In the genomic region with DNA sequence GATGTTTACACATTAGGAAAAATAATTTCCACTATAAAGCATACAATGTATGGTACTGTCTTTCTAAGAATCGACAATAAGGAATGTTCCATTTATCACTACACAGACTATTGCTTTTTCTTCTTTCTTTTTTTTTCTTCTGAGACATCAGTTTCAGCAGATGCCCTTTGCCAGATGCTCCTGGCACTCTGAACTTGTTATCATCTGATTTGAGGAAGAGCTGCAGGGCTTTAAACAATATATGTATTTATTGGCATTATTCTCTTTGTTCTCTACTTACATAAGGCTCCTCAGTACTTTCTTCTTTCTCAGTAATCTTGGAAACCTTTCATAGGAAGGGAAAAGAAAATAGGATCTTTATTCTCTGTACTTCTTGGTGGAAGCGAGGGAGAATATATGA, we compare ENCODE assay signal across 22 cellular contexts. TPM values are rescaled to one million over a fixed set of nuclear protein-coding genes. Genes with fewer than 3 reads are reported as not detected.
DNase-seq lines count a peak whose midpoint lies in the region; ATAC-seq and TF ChIP-seq lines count a peak whose summit lies in the region.
"Had no signal": no experiment of that assay in that cellular context is flagged by ENCODE, and none has a peak within 500 bp of the region (broad histone marks: within the 10 kb centered on the region; RNA-seq: fewer than 3 reads in every experiment).

No MANE protein-coding gene starts in this region.

- H2AK5ac ChIP-seq in mesenchymal stem cell (ENCODE audit: low read length, severe bottlenecking): no peak overlapping the region

- peaks cover 32% of the 10 kb centered on the region for H3K4me1 Mint-ChIP-seq in endodermal cell

- no peaks in the 10 kb centered on the region for H3K9me3 Mint-ChIP-seq in endodermal cell
- H3K9me3 Mint-ChIP-seq: CD4-positive, alpha-beta T cell; CD8-positive, alpha-beta T cell had no signal

- no peak overlapping the region for H3K14ac ChIP-seq in mesenchymal stem cell (ENCODE audit: low read length in 2 of 2)

- H4K20me1 ChIP-seq in BLaER1: no peaks in the 10 kb centered on the region

- no peak overlapping the region for H2BK15ac ChIP-seq in mesenchymal stem cell (ENCODE audit: low read depth, poor library complexity, severe bottlenecking)

- no peak overlapping the region for H2BK5ac ChIP-seq in mesenchymal stem cell (ENCODE audit: low read depth, low read length, poor library complexity, severe bottlenecking)

- no peak overlapping the region for H3K23ac ChIP-seq in mesenchymal stem cell (ENCODE audit: low read length in 2 of 2)

- no peak for ATAC-seq in HG03045 (IDR thresholded peaks at IDR 0.05; ENCODE audit: unreplicated experiment)
- ATAC-seq: A549; CD8-positive, alpha-beta T cell; GM12878 had no signal

- H3K4me2 ChIP-seq in BLaER1 (peak overlapping the region; percentile 65), mesenchymal stem cell (ENCODE audit: low read length, poor library complexity, severe bottlenecking) (no peak overlapping the region)
- H3K4me2 ChIP-seq: A549 had no signal

- H3K4me3 ChIP-seq in BLaER1 (no peak overlapping the region), endodermal cell (ENCODE audit: low read length) (peak overlapping the region; percentile 7), mesenchymal stem cell (ENCODE audit: insufficient read depth in 1 of 2, low read depth in 1 of 2, low read length in 2 of 2) (no peak overlapping the region)
- H3K4me3 ChIP-seq: A549, GM12878 had no signal

- no peak overlapping the region for H2BK12ac ChIP-seq in mesenchymal stem cell (ENCODE audit: low read length in 2 of 2)

- H4K91ac ChIP-seq in mesenchymal stem cell (ENCODE audit: low read length): no peak overlapping the region

- H3K27me3 ChIP-seq in BLaER1 (no peaks in the 10 kb centered on the region), endodermal cell (ENCODE audit: control insufficient read depth, insufficient read depth, low read length, poor library complexity, severe bottlenecking) (no peaks in the 10 kb centered on the region), mesenchymal stem cell (ENCODE audit: control insufficient read depth in 1 of 2, insufficient read depth in 1 of 2, low read length in 2 of 2) (no peaks in the 10 kb centered on the region)

- H3K9ac ChIP-seq in BLaER1 (no peak overlapping the region), endodermal cell (ENCODE audit: extremely low read depth, low read length, poor library complexity, severe bottlenecking) (no peak overlapping the region), mesenchymal stem cell (ENCODE audit: low read length) (no peak overlapping the region)

- WGBS in endodermal cell (ENCODE audit: insufficient coverage in 1 of 2, insufficient read length in 1 of 2), 2 experiments: 95% methylated on average over 2 of the region's 2 CpGs; no CpG with 5 or more reads in 1 of the 2 experiments
- WGBS in mesenchymal stem cell: 93% methylated on average over 1 of the region's 2 CpGs

- peak; percentile 49 for DNase-seq in COLO829 (ENCODE audit: low spot score)
- no peak for DNase-seq in endodermal cell
- peak; percentile 56 for DNase-seq in pons (ENCODE audit: low spot score)
- no peak for DNase-seq in NCI-H187 (lab: John Stamatoyannopoulos, UW)
- no peak for DNase-seq in mesenchymal stem cell
- DNase-seq: AML-193; CD4-positive, alpha-beta T cell; CD8-positive, alpha-beta T cell; COR-L47; DMS 273 treated with DMSO at 0.1 percent for 48 hours; DMS153; DMS53; DMS79; DND-41; EL had no signal

- peaks cover 2% of the 10 kb centered on the region for H3K79me1 ChIP-seq in mesenchymal stem cell (replicated peaks; ENCODE audit: low read length, poor library complexity, severe bottlenecking)

- H3K18ac ChIP-seq in mesenchymal stem cell (ENCODE audit: low read depth in 1 of 2, low read length in 2 of 2): no peak overlapping the region

- no peak overlapping the region for H3K4ac ChIP-seq in mesenchymal stem cell (ENCODE audit: low read depth in 1 of 2, low read length in 2 of 2)

- no peak overlapping the region for H2AFZ ChIP-seq in mesenchymal stem cell (ENCODE audit: low read depth, low read length)

- no peaks in the 10 kb centered on the region for H3K27me3 Mint-ChIP-seq in endodermal cell (ENCODE audit: insufficient read depth)
- H3K27me3 Mint-ChIP-seq: B cell; CD4-positive, alpha-beta T cell had no signal

- H3K27ac Mint-ChIP-seq in endodermal cell: no peak overlapping the region
- H3K27ac Mint-ChIP-seq: B cell; CD4-positive, alpha-beta T cell; CD8-positive, alpha-beta T cell had no signal

- H2BK120ac ChIP-seq in mesenchymal stem cell (ENCODE audit: low read depth, low read length): no peak overlapping the region

- no peak for TF ChIP-seq CTCF in endodermal cell (conservative IDR thresholded peaks at IDR 0.05)

- H3K4me1 ChIP-seq in BLaER1 (peaks cover 34% of the 10 kb centered on the region), endodermal cell (ENCODE audit: control insufficient read depth, insufficient read depth, low read length) (peaks cover 8% of the 10 kb centered on the region), mesenchymal stem cell (ENCODE audit: control insufficient read depth, insufficient read depth, low read depth, low read length) (peaks cover 6% of the 10 kb centered on the region)

- H3K4me3 Mint-ChIP-seq in endodermal cell: no peak overlapping the region
- H3K4me3 Mint-ChIP-seq: B cell; CD4-positive, alpha-beta T cell; CD8-positive, alpha-beta T cell had no signal

- H3K9me3 ChIP-seq in BLaER1 (no peaks in the 10 kb centered on the region), endodermal cell (ENCODE audit: control insufficient read depth, low read length) (peaks cover 16% of the 10 kb centered on the region), mesenchymal stem cell (ENCODE audit: control insufficient read depth, low read length) (no peaks in the 10 kb centered on the region)
- H3K9me3 ChIP-seq: A549 had no signal

- H3K36me3 ChIP-seq in BLaER1: no peaks in the 10 kb centered on the region
- no peaks in the 10 kb centered on the region for H3K36me3 ChIP-seq in endodermal cell (ENCODE audit: control insufficient read depth, insufficient read depth, low read length)
- no peaks in the 10 kb centered on the region for H3K36me3 ChIP-seq in mesenchymal stem cell (ENCODE audit: control insufficient read depth in 1 of 2, insufficient read depth in 2 of 2, low read depth in 1 of 2, low read length in 2 of 2)

- H3K36me3 Mint-ChIP-seq in endodermal cell (ENCODE audit: low read depth): no peaks in the 10 kb centered on the region
- H3K36me3 Mint-ChIP-seq: CD8-positive, alpha-beta T cell had no signal

- H3K27ac ChIP-seq in BLaER1 (peak overlapping the region; percentile 43; the same call in 1 of the 2 replicates), endodermal cell (ENCODE audit: low read depth, low read length) (no peak overlapping the region), mesenchymal stem cell (ENCODE audit: low read length, poor library complexity, severe bottlenecking) (no peak overlapping the region)
- H3K27ac ChIP-seq: 22Rv1, A549, C4-2B had no signal

- no peak overlapping the region for H4K8ac ChIP-seq in mesenchymal stem cell (ENCODE audit: low read length)

RNA-seq across cellular contexts. Expression of a gene that starts 45.0 kb away (rescaled TPM):
- total RNA-seq in endodermal cell: 10 to 100 TPM; 76.8 to 86.1 TPM
- 30.3 TPM for polyA plus RNA-seq in endodermal cell (2013, experiment 1 of 2)
- 26.9 TPM for polyA plus RNA-seq in endodermal cell (2013, experiment 2 of 2)
- 24.4 TPM for polyA plus RNA-seq in mesenchymal stem cell (2013, experiment 1 of 2)
- 23.3 TPM for polyA plus RNA-seq in mesenchymal stem cell (2013, experiment 2 of 2)

Comparison
In these comparisons a context has a peak if more than half of its experiments do, and no peak if none do; other contexts are left out.
1. DNase-seq: peak in COLO829 (single experiment) and pons (single experiment); none in endodermal cell (single experiment), NCI-H187 (0 of 2) and mesenchymal stem cell (single experiment).